Comparison of ENCODE assay signal across 9 cellular contexts in the genomic region with DNA sequence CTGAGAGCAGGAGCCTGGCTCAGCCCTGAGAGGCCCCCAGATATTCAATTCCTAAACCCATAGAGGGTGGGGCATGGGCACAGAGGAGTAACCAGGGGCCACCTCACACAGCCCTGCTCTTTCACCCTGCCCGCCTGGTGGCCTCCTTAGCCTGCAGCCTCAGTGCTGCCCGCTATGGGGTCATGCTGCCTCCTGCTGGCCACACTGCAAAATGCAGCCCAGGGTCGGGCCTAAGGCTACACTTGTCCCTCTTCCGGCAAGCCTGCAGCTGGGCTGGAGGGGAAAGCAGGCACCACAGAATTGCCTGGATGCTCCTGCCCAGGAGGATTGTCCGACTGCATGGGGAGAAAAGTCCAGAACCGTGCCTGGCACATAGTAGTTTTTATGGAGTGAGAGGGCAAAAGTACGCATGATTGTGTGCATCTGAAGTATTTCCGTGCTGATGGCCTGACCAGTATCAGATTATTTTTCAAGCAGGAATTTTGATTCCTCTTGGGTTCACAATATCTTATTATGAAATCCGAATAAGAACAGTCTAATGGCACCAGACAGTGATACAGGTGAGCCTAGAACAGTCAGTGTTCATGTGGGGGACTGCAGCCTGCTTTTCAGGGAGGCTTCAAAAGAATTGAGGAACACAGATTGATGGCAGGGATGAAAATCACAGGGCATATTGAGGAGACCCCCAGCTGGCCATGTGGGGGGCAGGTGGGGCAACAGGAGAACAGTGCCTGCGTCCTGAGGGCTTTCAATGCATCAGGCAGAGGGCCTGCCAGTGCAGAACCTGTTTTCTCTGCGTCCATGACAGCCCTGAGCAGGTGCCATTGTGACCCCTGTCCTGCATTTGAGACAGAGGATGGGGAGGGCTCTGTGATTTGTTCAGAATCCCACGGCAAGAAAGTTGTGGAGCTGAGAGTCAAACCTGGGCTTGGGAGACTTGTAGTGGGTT. TPM values are rescaled to one million over a fixed set of nuclear protein-coding genes. Genes with fewer than 3 reads are reported as not detected.
DNase-seq lines count a peak whose midpoint lies in the region; ATAC-seq and TF ChIP-seq lines count a peak whose summit lies in the region.
"Had no signal": no experiment of that assay in that cellular context is flagged by ENCODE, and none has a peak within 500 bp of the region (broad histone marks: within the 10 kb centered on the region; RNA-seq: fewer than 3 reads in every experiment).

No MANE protein-coding gene starts in this region.

- no peaks in the 10 kb centered on the region for H3K27me3 Mint-ChIP-seq in natural killer cell (ENCODE audit: low read depth in 2 of 2)
- no peaks in the 10 kb centered on the region for H3K27me3 Mint-ChIP-seq in stimulated activated memory B cell treated with anti-CD40 and anti-IgM and Interleukin-4, amounts not matched to agents 10 μg/mL and 1 μg/mL and 100 μg/mL, for 72 hours
- H3K27me3 Mint-ChIP-seq: dendritic cell treated with granulocyte-macrophage colony-stimulating factor and Interleukin-4, amounts not matched to agents 40 ng/mL and 50 ng/mL, for 4 days had no signal

- DNase-seq in D341Med (ENCODE audit: low spot score) (peak; percentile 83), NCI-H526 treated with DMSO at 0.1 percent for 48 hours (lab: John Stamatoyannopoulos, UW) (peak; percentile 12), natural killer cell (peak; percentile 88), GF-D8 (lab: John Stamatoyannopoulos, UW) (no peak)
- peak; percentile 64 for DNase-seq in activated CD8-positive, alpha-beta memory T cell treated with anti-CD3 and anti-CD28 coated beads, Interleukin-2, amount 50 U/mL, for 24 hours (ENCODE audit: extremely low read depth)

- H3K9me3 Mint-ChIP-seq in natural killer cell, result no peaks in the 10 kb centered on the region
- H3K9me3 Mint-ChIP-seq in stimulated activated memory B cell treated with anti-CD40 and anti-IgM and Interleukin-4, amounts not matched to agents 10 μg/mL and 1 μg/mL and 100 μg/mL, for 72 hours, result no peaks in the 10 kb centered on the region
- H3K9me3 Mint-ChIP-seq: dendritic cell treated with granulocyte-macrophage colony-stimulating factor and Interleukin-4, amounts not matched to agents 40 ng/mL and 50 ng/mL, for 4 days had no signal

- ATAC-seq in GM21723 (IDR thresholded peaks at IDR 0.05; ENCODE audit: unreplicated experiment) (peak; percentile 58), esophagus mucosa (peak; percentile 82), natural killer cell (peak; percentile 88 to 97 (median 92))
- peak; percentile 65 for ATAC-seq in stimulated activated memory B cell treated with anti-CD40 and anti-IgM and Interleukin-4, amounts not matched to agents 10 μg/mL and 1 μg/mL and 100 μg/mL, for 72 hours

- H3K4me3 Mint-ChIP-seq in natural killer cell, result no peak overlapping the region
- H3K4me3 Mint-ChIP-seq in stimulated activated memory B cell treated with anti-CD40 and anti-IgM and Interleukin-4, amounts not matched to agents 10 μg/mL and 1 μg/mL and 100 μg/mL, for 72 hours, result no peak overlapping the region
- H3K4me3 Mint-ChIP-seq: dendritic cell treated with granulocyte-macrophage colony-stimulating factor and Interleukin-4, amounts not matched to agents 40 ng/mL and 50 ng/mL, for 4 days had no signal

- no peak overlapping the region for H3K27ac Mint-ChIP-seq in natural killer cell
- no peak overlapping the region for H3K27ac Mint-ChIP-seq in stimulated activated memory B cell treated with anti-CD40 and anti-IgM and Interleukin-4, amounts not matched to agents 10 μg/mL and 1 μg/mL and 100 μg/mL, for 72 hours
- H3K27ac Mint-ChIP-seq: dendritic cell treated with granulocyte-macrophage colony-stimulating factor and Interleukin-4, amounts not matched to agents 40 ng/mL and 50 ng/mL, for 4 days had no signal

- peaks cover 5 to 16% of the 10 kb centered on the region in 2 donors for H3K4me1 Mint-ChIP-seq in natural killer cell
- H3K4me1 Mint-ChIP-seq in stimulated activated memory B cell treated with anti-CD40 and anti-IgM and Interleukin-4, amounts not matched to agents 10 μg/mL and 1 μg/mL and 100 μg/mL, for 72 hours, result peaks cover 31% of the 10 kb centered on the region

- TF ChIP-seq CTCF in natural killer cell (IDR thresholded peaks at IDR 0.05), result peak; percentile 89

- intact Hi-C loops in natural killer cell (cut with micrococcal nuclease), result loop anchor here (1.0 to 10.0 kb wide), 5 partner anchors 35 to 421 kb away; no protein-coding TSS in a partner anchor

- no peaks in the 10 kb centered on the region for H3K36me3 Mint-ChIP-seq in natural killer cell
- no peaks in the 10 kb centered on the region for H3K36me3 Mint-ChIP-seq in stimulated activated memory B cell treated with anti-CD40 and anti-IgM and Interleukin-4, amounts not matched to agents 10 μg/mL and 1 μg/mL and 100 μg/mL, for 72 hours

RNA-seq across cellular contexts. Expression of a gene that starts 51.2 kb away (rescaled TPM):
- total RNA-seq in esophagus mucosa (not detected), natural killer cell (under 1 TPM in 1 of 3 donors, not detected in 2; 0.30 TPM)
